1 cellular context compared by ENCODE assay signal in the genomic region with DNA sequence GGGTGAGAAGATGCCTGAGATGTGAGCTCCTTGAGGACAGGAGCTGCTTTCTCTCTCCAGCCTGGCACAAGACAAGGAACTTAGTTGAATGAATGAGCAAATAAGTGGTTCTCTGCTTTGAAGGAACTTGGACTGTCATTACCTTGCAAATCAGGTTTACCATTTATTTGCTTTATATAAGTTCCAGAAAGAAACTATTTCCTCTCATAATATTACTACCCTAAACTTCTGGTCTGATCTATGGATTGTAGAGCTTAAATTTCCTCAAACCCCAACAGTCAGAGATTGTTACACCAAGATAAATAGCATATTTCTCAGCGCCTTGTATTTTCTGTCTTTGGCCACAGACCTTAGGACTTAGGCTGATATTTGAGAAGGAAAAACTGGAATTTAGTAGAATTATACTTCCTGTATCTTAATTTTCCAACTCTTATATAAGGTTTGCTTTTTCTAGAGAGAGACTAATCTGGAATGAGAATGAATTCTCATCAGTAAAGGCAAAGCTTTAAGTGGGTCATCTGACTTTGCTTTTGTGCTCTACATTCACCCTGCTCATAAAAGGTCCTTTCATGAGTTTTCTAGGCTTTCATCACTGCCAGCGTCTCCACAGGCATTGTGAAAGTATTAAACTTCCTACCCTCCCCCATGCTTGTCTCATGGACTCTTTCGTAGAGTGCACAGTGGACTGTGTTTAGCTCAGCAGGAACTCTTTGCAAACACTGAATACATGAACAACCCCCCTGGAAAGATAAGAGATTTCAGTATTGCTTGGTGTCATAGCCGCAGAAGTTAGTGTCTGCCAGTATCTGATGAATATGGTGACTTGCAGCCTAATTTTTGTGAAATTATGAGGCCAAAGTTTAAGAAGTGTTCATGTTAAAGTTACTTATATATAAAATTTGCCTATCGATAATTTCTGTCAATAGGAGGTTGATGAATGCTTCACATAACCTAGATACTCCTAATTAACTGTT.
TF ChIP-seq lines count a peak whose summit lies in the region.

No MANE protein-coding gene starts in this region.

TF ChIP-seq in HepG2, 621 proteins besides CTCF, POLR2A, EP300 and RAD21 (continued from another document and continues in another):
- TF ChIP-seq, protein P1, sequence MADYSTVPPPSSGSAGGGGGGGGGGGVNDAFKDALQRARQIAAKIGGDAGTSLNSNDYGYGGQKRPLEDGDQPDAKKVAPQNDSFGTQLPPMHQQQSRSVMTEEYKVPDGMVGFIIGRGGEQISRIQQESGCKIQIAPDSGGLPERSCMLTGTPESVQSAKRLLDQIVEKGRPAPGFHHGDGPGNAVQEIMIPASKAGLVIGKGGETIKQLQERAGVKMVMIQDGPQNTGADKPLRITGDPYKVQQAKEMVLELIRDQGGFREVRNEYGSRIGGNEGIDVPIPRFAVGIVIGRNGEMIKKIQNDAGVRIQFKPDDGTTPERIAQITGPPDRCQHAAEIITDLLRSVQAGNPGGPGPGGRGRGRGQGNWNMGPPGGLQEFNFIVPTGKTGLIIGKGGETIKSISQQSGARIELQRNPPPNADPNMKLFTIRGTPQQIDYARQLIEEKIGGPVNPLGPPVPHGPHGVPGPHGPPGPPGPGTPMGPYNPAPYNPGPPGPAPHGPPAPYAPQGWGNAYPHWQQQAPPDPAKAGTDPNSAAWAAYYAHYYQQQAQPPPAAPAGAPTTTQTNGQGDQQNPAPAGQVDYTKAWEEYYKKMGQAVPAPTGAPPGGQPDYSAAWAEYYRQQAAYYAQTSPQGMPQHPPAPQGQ (CRISPR knock-in tag; IDR thresholded peaks at IDR 0.05; ENCODE audit: borderline replicate concordance), result no peak
- TF ChIP-seq NONO (IDR thresholded peaks at IDR 0.05) (no peak), NONO (CRISPR knock-in tag; conservative IDR thresholded peaks at IDR 0.05) (peak; percentile 90), ZNF160 (CRISPR knock-in tag; IDR thresholded peaks at IDR 0.05) (no peak), HOXA9 (CRISPR knock-in tag; IDR thresholded peaks at IDR 0.05; ENCODE audit: borderline replicate concordance) (no peak), ATF4 (CRISPR knock-in tag; IDR thresholded peaks at IDR 0.05) (peak in 1 of 2 experiments; percentile 93; a peak in 2 of 4 replicates), SMYD3 (CRISPR knock-in tag; IDR thresholded peaks at IDR 0.05) (peak; percentile 94; the same call in 1 of the 2 replicates), GTF3A (CRISPR knock-in tag; conservative IDR thresholded peaks at IDR 0.05) (no peak), JARID2 (CRISPR knock-in tag; IDR thresholded peaks at IDR 0.05; ENCODE audit: insufficient replicate concordance) (no peak), ZNF260 (CRISPR knock-in tag; IDR thresholded peaks at IDR 0.05; ENCODE audit: borderline replicate concordance, low read depth) (no peak), ZNF431 (CRISPR knock-in tag; IDR thresholded peaks at IDR 0.05; ENCODE audit: borderline replicate concordance, low read depth) (no peak), RBM39 (IDR thresholded peaks at IDR 0.05; ENCODE audit: low read depth, low read length, poor library complexity, severe bottlenecking) (no peak), ZNF747 (CRISPR knock-in tag; IDR thresholded peaks at IDR 0.05; ENCODE audit: borderline replicate concordance) (no peak; the same call in 1 of the 2 replicates), RERE (CRISPR knock-in tag; IDR thresholded peaks at IDR 0.05; ENCODE audit: low read depth) (peak; percentile 87; the same call in 1 of the 2 replicates), FOXP4 (CRISPR knock-in tag; IDR thresholded peaks at IDR 0.05) (peak; percentile 83), PRMT3 (CRISPR knock-in tag; IDR thresholded peaks at IDR 0.05; ENCODE audit: borderline replicate concordance, low read depth) (no peak), HHEX (CRISPR knock-in tag; IDR thresholded peaks at IDR 0.05) (peak; percentile 67; the same call in 1 of the 2 replicates), KDM2A (CRISPR knock-in tag; IDR thresholded peaks at IDR 0.05; ENCODE audit: borderline replicate concordance, low read depth) (peak; percentile 44; the same call in 1 of the 2 replicates)
- TF ChIP-seq, protein P2, sequence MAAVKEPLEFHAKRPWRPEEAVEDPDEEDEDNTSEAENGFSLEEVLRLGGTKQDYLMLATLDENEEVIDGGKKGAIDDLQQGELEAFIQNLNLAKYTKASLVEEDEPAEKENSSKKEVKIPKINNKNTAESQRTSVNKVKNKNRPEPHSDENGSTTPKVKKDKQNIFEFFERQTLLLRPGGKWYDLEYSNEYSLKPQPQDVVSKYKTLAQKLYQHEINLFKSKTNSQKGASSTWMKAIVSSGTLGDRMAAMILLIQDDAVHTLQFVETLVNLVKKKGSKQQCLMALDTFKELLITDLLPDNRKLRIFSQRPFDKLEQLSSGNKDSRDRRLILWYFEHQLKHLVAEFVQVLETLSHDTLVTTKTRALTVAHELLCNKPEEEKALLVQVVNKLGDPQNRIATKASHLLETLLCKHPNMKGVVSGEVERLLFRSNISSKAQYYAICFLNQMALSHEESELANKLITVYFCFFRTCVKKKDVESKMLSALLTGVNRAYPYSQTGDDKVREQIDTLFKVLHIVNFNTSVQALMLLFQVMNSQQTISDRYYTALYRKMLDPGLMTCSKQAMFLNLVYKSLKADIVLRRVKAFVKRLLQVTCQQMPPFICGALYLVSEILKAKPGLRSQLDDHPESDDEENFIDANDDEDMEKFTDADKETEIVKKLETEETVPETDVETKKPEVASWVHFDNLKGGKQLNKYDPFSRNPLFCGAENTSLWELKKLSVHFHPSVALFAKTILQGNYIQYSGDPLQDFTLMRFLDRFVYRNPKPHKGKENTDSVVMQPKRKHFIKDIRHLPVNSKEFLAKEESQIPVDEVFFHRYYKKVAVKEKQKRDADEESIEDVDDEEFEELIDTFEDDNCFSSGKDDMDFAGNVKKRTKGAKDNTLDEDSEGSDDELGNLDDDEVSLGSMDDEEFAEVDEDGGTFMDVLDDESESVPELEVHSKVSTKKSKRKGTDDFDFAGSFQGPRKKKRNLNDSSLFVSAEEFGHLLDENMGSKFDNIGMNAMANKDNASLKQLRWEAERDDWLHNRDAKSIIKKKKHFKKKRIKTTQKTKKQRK (IDR thresholded peaks at IDR 0.05; ENCODE audit: low read length), result no peak
- TF ChIP-seq, protein P3, sequence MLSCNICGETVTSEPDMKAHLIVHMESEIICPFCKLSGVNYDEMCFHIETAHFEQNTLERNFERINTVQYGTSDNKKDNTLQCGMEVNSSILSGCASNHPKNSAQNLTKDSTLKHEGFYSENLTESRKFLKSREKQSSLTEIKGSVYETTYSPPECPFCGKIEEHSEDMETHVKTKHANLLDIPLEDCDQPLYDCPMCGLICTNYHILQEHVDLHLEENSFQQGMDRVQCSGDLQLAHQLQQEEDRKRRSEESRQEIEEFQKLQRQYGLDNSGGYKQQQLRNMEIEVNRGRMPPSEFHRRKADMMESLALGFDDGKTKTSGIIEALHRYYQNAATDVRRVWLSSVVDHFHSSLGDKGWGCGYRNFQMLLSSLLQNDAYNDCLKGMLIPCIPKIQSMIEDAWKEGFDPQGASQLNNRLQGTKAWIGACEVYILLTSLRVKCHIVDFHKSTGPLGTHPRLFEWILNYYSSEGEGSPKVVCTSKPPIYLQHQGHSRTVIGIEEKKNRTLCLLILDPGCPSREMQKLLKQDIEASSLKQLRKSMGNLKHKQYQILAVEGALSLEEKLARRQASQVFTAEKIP (CRISPR knock-in tag; IDR thresholded peaks at IDR 0.05; ENCODE audit: borderline replicate concordance), result no peak
- TF ChIP-seq, protein P4, sequence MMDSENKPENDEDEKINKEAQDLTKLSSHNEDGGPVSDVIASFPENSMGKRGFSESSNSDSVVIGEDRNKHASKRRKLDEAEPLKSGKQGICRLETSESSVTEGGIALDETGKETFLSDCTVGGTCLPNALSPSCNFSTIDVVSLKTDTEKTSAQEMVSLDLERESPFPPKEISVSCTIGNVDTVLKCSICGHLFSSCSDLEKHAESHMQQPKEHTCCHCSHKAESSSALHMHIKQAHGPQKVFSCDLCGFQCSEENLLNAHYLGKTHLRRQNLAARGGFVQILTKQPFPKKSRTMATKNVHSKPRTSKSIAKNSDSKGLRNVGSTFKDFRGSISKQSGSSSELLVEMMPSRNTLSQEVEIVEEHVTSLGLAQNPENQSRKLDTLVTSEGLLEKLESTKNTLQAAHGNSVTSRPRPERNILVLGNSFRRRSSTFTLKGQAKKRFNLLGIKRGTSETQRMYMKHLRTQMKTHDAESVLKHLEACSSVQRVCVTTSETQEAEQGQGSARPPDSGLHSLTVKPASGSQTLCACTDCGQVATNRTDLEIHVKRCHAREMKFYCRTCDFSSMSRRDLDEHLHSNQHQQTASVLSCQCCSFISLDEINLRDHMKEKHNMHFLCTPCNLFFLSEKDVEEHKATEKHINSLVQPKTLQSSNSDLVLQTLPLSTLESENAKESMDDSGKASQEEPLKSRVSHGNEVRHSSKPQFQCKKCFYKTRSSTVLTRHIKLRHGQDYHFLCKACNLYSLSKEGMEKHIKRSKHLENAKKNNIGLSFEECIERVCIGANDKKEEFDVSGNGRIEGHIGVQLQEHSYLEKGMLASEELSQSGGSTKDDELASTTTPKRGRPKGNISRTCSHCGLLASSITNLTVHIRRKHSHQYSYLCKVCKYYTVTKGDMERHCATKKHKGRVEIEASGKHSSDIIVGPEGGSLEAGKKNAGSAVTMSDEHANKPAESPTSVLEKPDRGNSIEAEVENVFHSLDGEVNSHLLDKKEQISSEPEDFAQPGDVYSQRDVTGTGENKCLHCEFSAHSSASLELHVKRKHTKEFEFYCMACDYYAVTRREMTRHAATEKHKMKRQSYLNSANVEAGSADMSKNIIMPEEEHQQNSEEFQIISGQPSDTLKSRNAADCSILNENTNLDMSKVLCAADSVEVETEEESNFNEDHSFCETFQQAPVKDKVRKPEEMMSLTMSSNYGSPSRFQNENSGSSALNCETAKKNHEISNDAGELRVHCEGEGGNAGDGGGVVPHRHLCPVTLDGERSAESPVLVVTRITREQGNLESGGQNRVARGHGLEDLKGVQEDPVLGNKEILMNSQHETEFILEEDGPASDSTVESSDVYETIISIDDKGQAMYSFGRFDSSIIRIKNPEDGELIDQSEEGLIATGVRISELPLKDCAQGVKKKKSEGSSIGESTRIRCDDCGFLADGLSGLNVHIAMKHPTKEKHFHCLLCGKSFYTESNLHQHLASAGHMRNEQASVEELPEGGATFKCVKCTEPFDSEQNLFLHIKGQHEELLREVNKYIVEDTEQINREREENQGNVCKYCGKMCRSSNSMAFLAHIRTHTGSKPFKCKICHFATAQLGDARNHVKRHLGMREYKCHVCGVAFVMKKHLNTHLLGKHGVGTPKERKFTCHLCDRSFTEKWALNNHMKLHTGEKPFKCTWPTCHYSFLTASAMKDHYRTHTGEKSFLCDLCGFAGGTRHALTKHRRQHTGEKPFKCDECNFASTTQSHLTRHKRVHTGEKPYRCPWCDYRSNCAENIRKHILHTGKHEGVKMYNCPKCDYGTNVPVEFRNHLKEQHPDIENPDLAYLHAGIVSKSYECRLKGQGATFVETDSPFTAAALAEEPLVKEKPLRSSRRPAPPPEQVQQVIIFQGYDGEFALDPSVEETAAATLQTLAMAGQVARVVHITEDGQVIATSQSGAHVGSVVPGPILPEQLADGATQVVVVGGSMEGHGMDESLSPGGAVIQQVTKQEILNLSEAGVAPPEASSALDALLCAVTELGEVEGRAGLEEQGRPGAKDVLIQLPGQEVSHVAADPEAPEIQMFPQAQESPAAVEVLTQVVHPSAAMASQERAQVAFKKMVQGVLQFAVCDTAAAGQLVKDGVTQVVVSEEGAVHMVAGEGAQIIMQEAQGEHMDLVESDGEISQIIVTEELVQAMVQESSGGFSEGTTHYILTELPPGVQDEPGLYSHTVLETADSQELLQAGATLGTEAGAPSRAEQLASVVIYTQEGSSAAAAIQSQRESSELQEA (CRISPR knock-in tag; IDR thresholded peaks at IDR 0.05; ENCODE audit: not compliant biosample characterization), result no peak
